1 cellular context compared by ENCODE assay signal in genomic region chr21:38489729-38490128, GRCh38.
TF ChIP-seq lines count a peak whose summit lies in the region.

No MANE protein-coding gene starts in this region.

TF ChIP-seq in WTC11, 78 proteins besides CTCF, POLR2A, EP300 and RAD21:
- TF ChIP-seq, protein P1, sequence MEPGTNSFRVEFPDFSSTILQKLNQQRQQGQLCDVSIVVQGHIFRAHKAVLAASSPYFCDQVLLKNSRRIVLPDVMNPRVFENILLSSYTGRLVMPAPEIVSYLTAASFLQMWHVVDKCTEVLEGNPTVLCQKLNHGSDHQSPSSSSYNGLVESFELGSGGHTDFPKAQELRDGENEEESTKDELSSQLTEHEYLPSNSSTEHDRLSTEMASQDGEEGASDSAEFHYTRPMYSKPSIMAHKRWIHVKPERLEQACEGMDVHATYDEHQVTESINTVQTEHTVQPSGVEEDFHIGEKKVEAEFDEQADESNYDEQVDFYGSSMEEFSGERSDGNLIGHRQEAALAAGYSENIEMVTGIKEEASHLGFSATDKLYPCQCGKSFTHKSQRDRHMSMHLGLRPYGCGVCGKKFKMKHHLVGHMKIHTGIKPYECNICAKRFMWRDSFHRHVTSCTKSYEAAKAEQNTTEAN (CRISPR knock-in tag; IDR thresholded peaks at IDR 0.05) = 0 out of 2 replicates have a peak, but pooled peaks have one; percentile 61
- TF ChIP-seq ZMAT4 (CRISPR knock-in tag; IDR thresholded peaks at IDR 0.05) (peak; percentile 24; the same call in 1 of the 2 replicates), CREM (CRISPR knock-in tag; IDR thresholded peaks at IDR 0.05) (peak; percentile 22; the same call in 1 of the 2 replicates), NFE2L1 (CRISPR knock-in tag; IDR thresholded peaks at IDR 0.05) (0 out of 2 replicates have a peak, but pooled peaks have one; percentile 39), ELF4 (CRISPR knock-in tag; IDR thresholded peaks at IDR 0.05; ENCODE audit: low read depth) (no peak), SP1 (CRISPR knock-in tag; conservative IDR thresholded peaks at IDR 0.05) (0 out of 2 replicates have a peak, but pooled peaks have one; percentile 53), FOXK1 (CRISPR knock-in tag; IDR thresholded peaks at IDR 0.05) (0 out of 2 replicates have a peak, but pooled peaks have one; percentile 28), ETV6 (CRISPR knock-in tag; IDR thresholded peaks at IDR 0.05) (0 out of 2 replicates have a peak, but pooled peaks have one; percentile 45), ZNF423 (CRISPR knock-in tag; IDR thresholded peaks at IDR 0.05) (peak; percentile 83)
- TF ChIP-seq, protein P2, sequence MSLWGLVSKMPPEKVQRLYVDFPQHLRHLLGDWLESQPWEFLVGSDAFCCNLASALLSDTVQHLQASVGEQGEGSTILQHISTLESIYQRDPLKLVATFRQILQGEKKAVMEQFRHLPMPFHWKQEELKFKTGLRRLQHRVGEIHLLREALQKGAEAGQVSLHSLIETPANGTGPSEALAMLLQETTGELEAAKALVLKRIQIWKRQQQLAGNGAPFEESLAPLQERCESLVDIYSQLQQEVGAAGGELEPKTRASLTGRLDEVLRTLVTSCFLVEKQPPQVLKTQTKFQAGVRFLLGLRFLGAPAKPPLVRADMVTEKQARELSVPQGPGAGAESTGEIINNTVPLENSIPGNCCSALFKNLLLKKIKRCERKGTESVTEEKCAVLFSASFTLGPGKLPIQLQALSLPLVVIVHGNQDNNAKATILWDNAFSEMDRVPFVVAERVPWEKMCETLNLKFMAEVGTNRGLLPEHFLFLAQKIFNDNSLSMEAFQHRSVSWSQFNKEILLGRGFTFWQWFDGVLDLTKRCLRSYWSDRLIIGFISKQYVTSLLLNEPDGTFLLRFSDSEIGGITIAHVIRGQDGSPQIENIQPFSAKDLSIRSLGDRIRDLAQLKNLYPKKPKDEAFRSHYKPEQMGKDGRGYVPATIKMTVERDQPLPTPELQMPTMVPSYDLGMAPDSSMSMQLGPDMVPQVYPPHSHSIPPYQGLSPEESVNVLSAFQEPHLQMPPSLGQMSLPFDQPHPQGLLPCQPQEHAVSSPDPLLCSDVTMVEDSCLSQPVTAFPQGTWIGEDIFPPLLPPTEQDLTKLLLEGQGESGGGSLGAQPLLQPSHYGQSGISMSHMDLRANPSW (CRISPR knock-in tag; conservative IDR thresholded peaks at IDR 0.05; ENCODE audit: low read depth) = no peak
- TF ChIP-seq, protein P3, sequence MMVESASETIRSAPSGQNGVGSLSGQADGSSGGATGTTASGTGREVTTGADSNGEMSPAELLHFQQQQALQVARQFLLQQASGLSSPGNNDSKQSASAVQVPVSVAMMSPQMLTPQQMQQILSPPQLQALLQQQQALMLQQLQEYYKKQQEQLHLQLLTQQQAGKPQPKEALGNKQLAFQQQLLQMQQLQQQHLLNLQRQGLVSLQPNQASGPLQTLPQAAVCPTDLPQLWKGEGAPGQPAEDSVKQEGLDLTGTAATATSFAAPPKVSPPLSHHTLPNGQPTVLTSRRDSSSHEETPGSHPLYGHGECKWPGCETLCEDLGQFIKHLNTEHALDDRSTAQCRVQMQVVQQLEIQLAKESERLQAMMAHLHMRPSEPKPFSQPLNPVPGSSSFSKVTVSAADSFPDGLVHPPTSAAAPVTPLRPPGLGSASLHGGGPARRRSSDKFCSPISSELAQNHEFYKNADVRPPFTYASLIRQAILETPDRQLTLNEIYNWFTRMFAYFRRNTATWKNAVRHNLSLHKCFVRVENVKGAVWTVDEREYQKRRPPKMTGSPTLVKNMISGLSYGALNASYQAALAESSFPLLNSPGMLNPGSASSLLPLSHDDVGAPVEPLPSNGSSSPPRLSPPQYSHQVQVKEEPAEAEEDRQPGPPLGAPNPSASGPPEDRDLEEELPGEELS (CRISPR knock-in tag; IDR thresholded peaks at IDR 0.05) = peak; percentile 74; the same call in 1 of the 2 replicates
TF ChIP-seq in WTC11: peak in this region for 9.
